ENCODE assay signal across 12 cellular contexts in the genomic region with DNA sequence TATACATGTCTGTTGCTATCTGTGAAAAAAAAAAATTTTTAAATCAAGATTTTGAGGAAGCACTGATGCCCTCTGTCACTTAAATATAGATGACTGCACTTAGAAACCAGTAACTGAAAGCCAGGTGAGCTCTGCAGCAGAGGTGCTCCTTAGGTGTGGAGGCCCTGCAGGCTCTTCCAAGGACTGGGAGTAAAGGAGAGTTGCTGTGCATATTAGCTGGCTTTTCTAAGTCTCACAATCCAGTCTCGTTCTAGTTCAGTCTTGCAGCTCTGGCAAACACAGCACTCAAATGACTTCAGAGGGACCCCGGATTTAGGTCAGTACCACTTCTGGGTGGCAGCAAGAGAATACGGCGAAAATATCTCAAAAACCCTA.
DNase-seq lines count a peak whose midpoint lies in the region; ATAC-seq and TF ChIP-seq lines count a peak whose summit lies in the region.
"Had no signal": no experiment of that assay in that cellular context is flagged by ENCODE, and none has a peak within 500 bp of the region (broad histone marks: within the 10 kb centered on the region; RNA-seq: fewer than 3 reads in every experiment).

No MANE protein-coding gene starts in this region.

- peaks cover 70% of the 10 kb centered on the region for H3K79me2 ChIP-seq in GM23248 (ENCODE audit: insufficient read depth)

- no peak overlapping the region for H2BK120ac ChIP-seq in neuronal stem cell (ENCODE audit: low read depth, low read length)

- H4K20me1 ChIP-seq in GM23248 (ENCODE audit: insufficient read depth), result no peaks in the 10 kb centered on the region

- CTCF ChIA-PET in activated CD8-positive, alpha-beta T cell treated with anti-CD3 and anti-CD28 coated beads for 36 hours (lab: Charles Lee), result interaction anchor here (1.0 to 2.7 kb wide), 4 partner anchors 18 to 255 kb away, joined by 3 to 31 read pairs (median 8); no protein-coding TSS in a partner anchor

- H3K9me3 ChIP-seq in GM23248 (ENCODE audit: low read depth) (no peaks in the 10 kb centered on the region), ectodermal cell (ENCODE audit: control insufficient read depth, low read length) (no peaks in the 10 kb centered on the region), neuronal stem cell (replicated peaks in 1 of 2; ENCODE audit: control insufficient read depth in 2 of 2, insufficient read depth in 1 of 2, low read depth in 1 of 2, low read length in 2 of 2) (no peaks in the 10 kb centered on the region)
- H3K9me3 ChIP-seq: MG63 had no signal

- H3K36me3 ChIP-seq in GM23248 (ENCODE audit: low read depth) (peaks cover 11% of the 10 kb centered on the region), ectodermal cell (ENCODE audit: control insufficient read depth, insufficient read depth, low read length) (no peaks in the 10 kb centered on the region), neuronal stem cell (replicated peaks in 1 of 2; ENCODE audit: control insufficient read depth in 2 of 2, insufficient read depth in 2 of 2, low read length in 2 of 2) (peaks cover 2 to 12% of the 10 kb centered on the region in 2 donors)

- H3F3A ChIP-seq in GM23248 (ENCODE audit: insufficient read depth), result peaks cover 7% of the 10 kb centered on the region; the same call in 1 of the 2 replicates

- H3K9ac ChIP-seq in GM23248 (no peak overlapping the region), neuronal stem cell (ENCODE audit: low read depth, low read length, poor library complexity) (no peak overlapping the region)

- no peaks in the 10 kb centered on the region for H3K9me3 Mint-ChIP-seq in activated CD8-positive, alpha-beta T cell treated with anti-CD3 and anti-CD28 coated beads for 36 hours
- H3K9me3 Mint-ChIP-seq: activated T-cell treated with anti-CD3 and anti-CD28 coated beads, Interleukin-2, amount 50 U/mL, for 72 hours had no signal

- no peak overlapping the region for H4K91ac ChIP-seq in neuronal stem cell (ENCODE audit: low read depth, low read length, poor library complexity)

- H3K4me3 ChIP-seq in GM23248, result no peak overlapping the region
- H3K4me3 ChIP-seq in ectodermal cell (ENCODE audit: insufficient read depth, low read depth, low read length), result no peak overlapping the region
- H3K4me3 ChIP-seq in neuronal stem cell (ENCODE audit: low read length in 2 of 2), result no peak overlapping the region
- H3K4me3 ChIP-seq: MG63 had no signal

- H3K4me1 ChIP-seq in GM23248 (ENCODE audit: insufficient read depth), result peaks cover 18% of the 10 kb centered on the region
- peaks cover 4% of the 10 kb centered on the region for H3K4me1 ChIP-seq in ectodermal cell (ENCODE audit: control insufficient read depth, insufficient read depth, low read length)
- H3K4me1 ChIP-seq in neuronal stem cell (ENCODE audit: control insufficient read depth in 2 of 2, insufficient read depth in 1 of 2, low read depth in 1 of 2, low read length in 2 of 2), result peaks cover 11 to 31% of the 10 kb centered on the region in 2 donors

- DNase-seq in GM23248 (no peak), NCI-H69 (lab: John Stamatoyannopoulos, UW) (peak; percentile 41), neuronal stem cell (ENCODE audit: low spot score) (no peak), HuH-7 (ENCODE audit: low spot score) (no peak), hippocampal formation (lab: John Stamatoyannopoulos, UW) (no peak)
- no peak for DNase-seq in activated CD8-positive, alpha-beta T cell treated with anti-CD3 and anti-CD28 coated beads for 36 hours
- no peak for DNase-seq in activated CD4-positive, alpha-beta T cell treated with anti-CD3 and anti-CD28 coated beads, Interleukin-2, amount 50 U/mL, for 4 hours
- DNase-seq: MG63, NCI-H2029 had no signal

- H3K4me3 Mint-ChIP-seq in activated CD8-positive, alpha-beta T cell treated with anti-CD3 and anti-CD28 coated beads for 36 hours, result no peak overlapping the region

- no peak overlapping the region for H2BK15ac ChIP-seq in neuronal stem cell (ENCODE audit: low read length)

- no peak for ATAC-seq in activated CD8-positive, alpha-beta T cell treated with anti-CD3 and anti-CD28 coated beads for 36 hours

- H3K27ac ChIP-seq in GM23248, result peak overlapping the region; percentile 17; the same call in 1 of the 2 replicates
- H3K27ac ChIP-seq in ectodermal cell (ENCODE audit: insufficient read depth, low read depth, low read length, poor library complexity, severe bottlenecking), result peak overlapping the region; percentile 57
- peak overlapping the region; percentile 9 for H3K27ac ChIP-seq in neuronal stem cell (replicated peaks; ENCODE audit: low read length)
- H3K27ac ChIP-seq: epithelial cell of prostate had no signal

- H2BK12ac ChIP-seq in neuronal stem cell (ENCODE audit: low read length), result no peak overlapping the region

- H3K27me3 Mint-ChIP-seq in activated CD8-positive, alpha-beta T cell treated with anti-CD3 and anti-CD28 coated beads for 36 hours, result no peaks in the 10 kb centered on the region

- no peak overlapping the region for H3K27ac Mint-ChIP-seq in activated CD8-positive, alpha-beta T cell treated with anti-CD3 and anti-CD28 coated beads for 36 hours

- H3K9me2 ChIP-seq in GM23248 (ENCODE audit: insufficient read depth), result no peaks in the 10 kb centered on the region

- H3K23ac ChIP-seq in neuronal stem cell (ENCODE audit: low read depth, low read length, poor library complexity), result no peak overlapping the region

- H4K8ac ChIP-seq in neuronal stem cell (ENCODE audit: low read depth, low read length), result no peak overlapping the region

- H3K27me3 ChIP-seq in GM23248 (replicated peaks; ENCODE audit: insufficient read depth) (no peaks in the 10 kb centered on the region), ectodermal cell (ENCODE audit: control insufficient read depth, insufficient read depth, low read length, poor library complexity, severe bottlenecking) (no peaks in the 10 kb centered on the region), neuronal stem cell (ENCODE audit: control insufficient read depth in 3 of 3, insufficient read depth in 3 of 3, low read depth in 1 of 3, low read length in 3 of 3) (no peaks in the 10 kb centered on the region)
- H3K27me3 ChIP-seq: MG63 had no signal

- H2AFZ ChIP-seq in GM23248 (no peak overlapping the region), neuronal stem cell (ENCODE audit: low read length) (no peak overlapping the region)

- H3K18ac ChIP-seq in neuronal stem cell (ENCODE audit: low read length), result no peak overlapping the region

- 81 to 84% methylated on average over 4 of the region's 4 CpGs for WGBS in GM23248 (ENCODE audit: low coverage in 1 of 2, low lambda C conversion rate in 2 of 2, missing lambda C conversion rate in 2 of 2), 2 experiments
- 79 to 88% methylated on average over 4 of the region's 4 CpGs for WGBS in ectodermal cell, 2 experiments
- no CpG with 5 or more reads among the region's 4 CpGs for WGBS in neuronal stem cell (ENCODE audit: extremely low coverage in 2 of 2, insufficient read length in 2 of 2, insufficient replicate concordance in 1 of 2), 2 donors

- peaks cover 3% of the 10 kb centered on the region for H3K36me3 Mint-ChIP-seq in activated CD8-positive, alpha-beta T cell treated with anti-CD3 and anti-CD28 coated beads for 36 hours (ENCODE audit: low read depth)

- no peak overlapping the region for H3K4ac ChIP-seq in neuronal stem cell (ENCODE audit: low read length)

- TF ChIP-seq CTCF in activated CD8-positive, alpha-beta T cell treated with anti-CD3 and anti-CD28 coated beads for 36 hours (IDR thresholded peaks at IDR 0.05), result no peak

- no peak overlapping the region for H3K4me2 ChIP-seq in GM23248 (ENCODE audit: unreplicated experiment)
- no peak overlapping the region for H3K4me2 ChIP-seq in neuronal stem cell (ENCODE audit: insufficient read depth, low read length, poor library complexity, severe bottlenecking)

- no peak overlapping the region for H2BK5ac ChIP-seq in neuronal stem cell (ENCODE audit: low read length)

- in situ Hi-C loops in GM23248 (cut with MboI), result no loop called here

- H3K4me1 Mint-ChIP-seq in activated CD8-positive, alpha-beta T cell treated with anti-CD3 and anti-CD28 coated beads for 36 hours (ENCODE audit: low read depth), result peaks cover 27% of the 10 kb centered on the region

- no peak overlapping the region for H3K14ac ChIP-seq in neuronal stem cell (ENCODE audit: low read length)

- no peaks in the 10 kb centered on the region for H3K79me1 ChIP-seq in neuronal stem cell (ENCODE audit: low read depth, low read length)

- intact Hi-C loops in activated CD8-positive, alpha-beta T cell treated with anti-CD3 and anti-CD28 coated beads for 36 hours (cut with micrococcal nuclease), result no loop called here

- POLR2A ChIA-PET in activated CD8-positive, alpha-beta T cell treated with anti-CD3 and anti-CD28 coated beads for 36 hours (lab: Charles Lee), result no interaction called here

- H2AK5ac ChIP-seq in neuronal stem cell (ENCODE audit: low read depth, low read length), result no peak overlapping the region
